Comparison of ENCODE assay signal across 1 cellular context in the genomic region with DNA sequence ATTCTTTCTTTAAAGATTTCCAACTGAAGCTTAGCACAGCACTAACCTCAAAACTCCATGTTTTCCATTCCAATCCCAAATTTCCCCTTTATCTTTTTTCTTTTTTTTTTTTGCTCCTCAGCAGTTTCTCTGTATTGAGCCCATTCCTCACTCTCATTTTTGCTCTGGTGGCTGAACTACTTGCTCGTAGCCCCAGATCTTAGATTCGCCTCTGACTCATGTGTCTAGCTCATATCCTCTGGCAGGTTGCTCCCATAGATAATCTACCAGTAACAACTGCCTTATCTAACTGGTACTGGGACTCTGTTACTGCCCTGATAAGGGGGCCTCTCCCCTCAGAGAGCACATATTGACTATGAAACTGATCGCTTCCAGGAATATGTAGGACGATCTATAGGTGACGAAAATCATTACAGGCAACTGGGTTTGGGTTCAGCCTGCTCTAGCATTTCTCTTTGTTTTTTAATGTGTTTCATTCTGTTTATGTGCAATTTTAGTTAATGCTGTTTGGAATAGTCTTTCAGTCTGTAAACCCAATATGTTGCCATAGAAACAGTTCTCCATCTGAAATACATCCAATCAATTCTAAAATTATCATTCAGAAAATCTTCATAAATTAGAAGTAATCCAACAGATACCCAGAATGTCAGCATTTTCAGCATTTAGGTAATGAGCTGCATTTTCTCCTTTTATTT.
TF ChIP-seq lines count a peak whose summit lies in the region.

No MANE protein-coding gene starts in this region.

TF ChIP-seq in K562, 482 proteins besides CTCF, POLR2A, EP300 and RAD21 (continued from another document and continues in another):
- no peak for TF ChIP-seq RREB1 (CRISPR knock-in tag; IDR thresholded peaks at IDR 0.05)
- no peak for TF ChIP-seq RBM22 (IDR thresholded peaks at IDR 0.05; ENCODE audit: low read depth, low read length, poor library complexity, severe bottlenecking)
- TF ChIP-seq RFX1 (IDR thresholded peaks at IDR 0.05): peak; percentile 93
- TF ChIP-seq IRF1 (CRISPR knock-in tag; IDR thresholded peaks at IDR 0.05; ENCODE audit: borderline replicate concordance): no peak
- peak; percentile 100 for TF ChIP-seq CBFA2T2 (conservative IDR thresholded peaks at IDR 0.05)
- peak; percentile 96 for TF ChIP-seq GATAD2A (IDR thresholded peaks at IDR 0.05)
- TF ChIP-seq, protein P1, sequence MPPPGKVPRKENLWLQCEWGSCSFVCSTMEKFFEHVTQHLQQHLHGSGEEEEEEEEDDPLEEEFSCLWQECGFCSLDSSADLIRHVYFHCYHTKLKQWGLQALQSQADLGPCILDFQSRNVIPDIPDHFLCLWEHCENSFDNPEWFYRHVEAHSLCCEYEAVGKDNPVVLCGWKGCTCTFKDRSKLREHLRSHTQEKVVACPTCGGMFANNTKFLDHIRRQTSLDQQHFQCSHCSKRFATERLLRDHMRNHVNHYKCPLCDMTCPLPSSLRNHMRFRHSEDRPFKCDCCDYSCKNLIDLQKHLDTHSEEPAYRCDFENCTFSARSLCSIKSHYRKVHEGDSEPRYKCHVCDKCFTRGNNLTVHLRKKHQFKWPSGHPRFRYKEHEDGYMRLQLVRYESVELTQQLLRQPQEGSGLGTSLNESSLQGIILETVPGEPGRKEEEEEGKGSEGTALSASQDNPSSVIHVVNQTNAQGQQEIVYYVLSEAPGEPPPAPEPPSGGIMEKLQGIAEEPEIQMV (tag; conservative IDR thresholded peaks at IDR 0.05; ENCODE audit: low read depth): no peak
- TF ChIP-seq ZC3H11A (IDR thresholded peaks at IDR 0.05; ENCODE audit: low read depth, low read length): 0 out of 2 replicates have a peak, but pooled peaks have one; percentile 64
- no peak for TF ChIP-seq ZZZ3 (IDR thresholded peaks at IDR 0.05)
- TF ChIP-seq NR2C1 (IDR thresholded peaks at IDR 0.05): no peak
- peak; percentile 69 for TF ChIP-seq NR2C1 (tag; IDR thresholded peaks at IDR 0.05)
- no peak for TF ChIP-seq ZNF140 (CRISPR knock-in tag; IDR thresholded peaks at IDR 0.05)
- TF ChIP-seq CREB3L1 (IDR thresholded peaks at IDR 0.05; ENCODE audit: borderline replicate concordance, low read depth): no peak
- no peak for TF ChIP-seq BRF1 (IDR thresholded peaks at IDR 0.05; ENCODE audit: borderline replicate concordance, extremely low read depth, insufficient read length)
- peak; percentile 92 for TF ChIP-seq MTA3 (IDR thresholded peaks at IDR 0.05; ENCODE audit: borderline replicate concordance)
- TF ChIP-seq MIER1 (IDR thresholded peaks at IDR 0.05; ENCODE audit: low read depth): 0 out of 2 replicates have a peak, but pooled peaks have one; percentile 24
- TF ChIP-seq RBBP5 (IDR thresholded peaks at IDR 0.05; ENCODE audit: borderline replicate concordance, insufficient read depth, low read length, poor library complexity, severe bottlenecking): peak; percentile 45
- TF ChIP-seq HMBOX1 (IDR thresholded peaks at IDR 0.05): peak; percentile 90
- TF ChIP-seq CCNT2 (IDR thresholded peaks at IDR 0.05; ENCODE audit: borderline replicate concordance, extremely low read depth, insufficient read length, low read depth, low read length): peak; percentile 99
- no peak for TF ChIP-seq RHOXF2B (CRISPR knock-in tag; conservative IDR thresholded peaks at IDR 0.05)
- TF ChIP-seq RBM39 (optimal IDR thresholded peaks at IDR 0.05; ENCODE audit: low read depth, low read length): no peak
- no peak for TF ChIP-seq TGIF2 (CRISPR knock-in tag; IDR thresholded peaks at IDR 0.05)
- no peak for TF ChIP-seq ZNF699 (CRISPR knock-in tag; IDR thresholded peaks at IDR 0.05; ENCODE audit: insufficient replicate concordance)
- TF ChIP-seq, protein P2, sequence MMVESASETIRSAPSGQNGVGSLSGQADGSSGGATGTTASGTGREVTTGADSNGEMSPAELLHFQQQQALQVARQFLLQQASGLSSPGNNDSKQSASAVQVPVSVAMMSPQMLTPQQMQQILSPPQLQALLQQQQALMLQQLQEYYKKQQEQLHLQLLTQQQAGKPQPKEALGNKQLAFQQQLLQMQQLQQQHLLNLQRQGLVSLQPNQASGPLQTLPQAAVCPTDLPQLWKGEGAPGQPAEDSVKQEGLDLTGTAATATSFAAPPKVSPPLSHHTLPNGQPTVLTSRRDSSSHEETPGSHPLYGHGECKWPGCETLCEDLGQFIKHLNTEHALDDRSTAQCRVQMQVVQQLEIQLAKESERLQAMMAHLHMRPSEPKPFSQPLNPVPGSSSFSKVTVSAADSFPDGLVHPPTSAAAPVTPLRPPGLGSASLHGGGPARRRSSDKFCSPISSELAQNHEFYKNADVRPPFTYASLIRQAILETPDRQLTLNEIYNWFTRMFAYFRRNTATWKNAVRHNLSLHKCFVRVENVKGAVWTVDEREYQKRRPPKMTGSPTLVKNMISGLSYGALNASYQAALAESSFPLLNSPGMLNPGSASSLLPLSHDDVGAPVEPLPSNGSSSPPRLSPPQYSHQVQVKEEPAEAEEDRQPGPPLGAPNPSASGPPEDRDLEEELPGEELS (CRISPR knock-in tag; IDR thresholded peaks at IDR 0.05; ENCODE audit: borderline replicate concordance): no peak
- TF ChIP-seq, protein P3, sequence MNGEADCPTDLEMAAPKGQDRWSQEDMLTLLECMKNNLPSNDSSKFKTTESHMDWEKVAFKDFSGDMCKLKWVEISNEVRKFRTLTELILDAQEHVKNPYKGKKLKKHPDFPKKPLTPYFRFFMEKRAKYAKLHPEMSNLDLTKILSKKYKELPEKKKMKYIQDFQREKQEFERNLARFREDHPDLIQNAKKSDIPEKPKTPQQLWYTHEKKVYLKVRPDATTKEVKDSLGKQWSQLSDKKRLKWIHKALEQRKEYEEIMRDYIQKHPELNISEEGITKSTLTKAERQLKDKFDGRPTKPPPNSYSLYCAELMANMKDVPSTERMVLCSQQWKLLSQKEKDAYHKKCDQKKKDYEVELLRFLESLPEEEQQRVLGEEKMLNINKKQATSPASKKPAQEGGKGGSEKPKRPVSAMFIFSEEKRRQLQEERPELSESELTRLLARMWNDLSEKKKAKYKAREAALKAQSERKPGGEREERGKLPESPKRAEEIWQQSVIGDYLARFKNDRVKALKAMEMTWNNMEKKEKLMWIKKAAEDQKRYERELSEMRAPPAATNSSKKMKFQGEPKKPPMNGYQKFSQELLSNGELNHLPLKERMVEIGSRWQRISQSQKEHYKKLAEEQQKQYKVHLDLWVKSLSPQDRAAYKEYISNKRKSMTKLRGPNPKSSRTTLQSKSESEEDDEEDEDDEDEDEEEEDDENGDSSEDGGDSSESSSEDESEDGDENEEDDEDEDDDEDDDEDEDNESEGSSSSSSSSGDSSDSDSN (IDR thresholded peaks at IDR 0.05; ENCODE audit: borderline replicate concordance in 1 of 2, low read depth in 2 of 2, low read length in 2 of 2): no peak
- no peak; the same call in 1 of the 2 replicates for TF ChIP-seq GTF2E2 (tag; IDR thresholded peaks at IDR 0.05)
- TF ChIP-seq NCOR1 (IDR thresholded peaks at IDR 0.05): peak; percentile 100
- TF ChIP-seq GABPB1 (CRISPR knock-in tag; IDR thresholded peaks at IDR 0.05): no peak; the same call in 1 of the 2 replicates
- no peak for TF ChIP-seq RBM14 (IDR thresholded peaks at IDR 0.05; ENCODE audit: borderline replicate concordance, insufficient read depth, low read depth, low read length)
- peak; percentile 87 for TF ChIP-seq CREB1 (IDR thresholded peaks at IDR 0.05)
- TF ChIP-seq CREB1 (CRISPR knock-in tag; IDR thresholded peaks at IDR 0.05): no peak
- TF ChIP-seq POLR3A (IDR thresholded peaks at IDR 0.05; ENCODE audit: borderline replicate concordance, extremely low read depth, insufficient read depth, insufficient read length): no peak
- TF ChIP-seq ARID3A (IDR thresholded peaks at IDR 0.05; ENCODE audit: borderline replicate concordance, low read depth, low read length): peak; percentile 81; the same call in 1 of the 2 replicates
- TF ChIP-seq, protein P4, sequence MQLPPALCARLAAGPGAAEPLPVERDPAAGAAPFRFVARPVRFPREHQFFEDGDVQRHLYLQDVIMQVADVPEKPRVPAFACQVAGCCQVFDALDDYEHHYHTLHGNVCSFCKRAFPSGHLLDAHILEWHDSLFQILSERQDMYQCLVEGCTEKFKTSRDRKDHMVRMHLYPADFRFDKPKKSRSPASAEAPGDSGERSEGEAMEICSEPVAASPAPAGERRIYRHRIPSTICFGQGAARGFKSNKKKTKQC (CRISPR knock-in tag; IDR thresholded peaks at IDR 0.05): no peak
- TF ChIP-seq ADNP (tag; IDR thresholded peaks at IDR 0.05): peak; percentile 68; the same call in 1 of the 2 replicates
- TF ChIP-seq, protein P5, sequence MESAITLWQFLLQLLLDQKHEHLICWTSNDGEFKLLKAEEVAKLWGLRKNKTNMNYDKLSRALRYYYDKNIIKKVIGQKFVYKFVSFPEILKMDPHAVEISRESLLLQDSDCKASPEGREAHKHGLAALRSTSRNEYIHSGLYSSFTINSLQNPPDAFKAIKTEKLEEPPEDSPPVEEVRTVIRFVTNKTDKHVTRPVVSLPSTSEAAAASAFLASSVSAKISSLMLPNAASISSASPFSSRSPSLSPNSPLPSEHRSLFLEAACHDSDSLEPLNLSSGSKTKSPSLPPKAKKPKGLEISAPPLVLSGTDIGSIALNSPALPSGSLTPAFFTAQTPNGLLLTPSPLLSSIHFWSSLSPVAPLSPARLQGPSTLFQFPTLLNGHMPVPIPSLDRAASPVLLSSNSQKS (CRISPR knock-in tag; IDR thresholded peaks at IDR 0.05): no peak
